In the genomic region with DNA sequence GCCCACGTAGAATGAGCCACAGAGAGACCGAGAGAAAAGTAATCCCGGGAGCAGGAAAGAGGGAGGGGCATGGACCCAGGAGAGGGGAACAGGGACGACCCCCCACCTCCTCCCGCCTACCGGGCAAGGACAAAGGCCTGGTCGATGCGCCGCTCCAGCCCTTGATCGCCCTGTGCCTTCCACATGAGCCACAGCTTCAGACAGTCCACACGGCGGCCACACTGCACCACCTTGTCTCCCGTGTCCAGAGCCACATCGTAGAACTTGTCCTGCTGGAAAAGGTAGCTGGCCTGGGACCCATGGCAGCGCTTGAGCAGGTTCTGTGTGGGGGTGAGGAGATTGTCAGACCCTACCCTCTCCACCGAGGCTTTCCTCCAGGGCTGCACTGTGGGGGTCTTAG, we compare ENCODE assay signal across 1 cellular context.
A peak's percentile ranks its signal among the peaks of the same experiment; 100 is the strongest.
TF ChIP-seq lines count a peak whose summit lies in the region.

No MANE protein-coding gene starts in this region.

TF ChIP-seq in H1, 55 proteins besides CTCF, POLR2A, EP300 and RAD21:
- no peak for TF ChIP-seq PHF8 (conservative IDR thresholded peaks at IDR 0.05; ENCODE audit: low read depth, low read length)
- TF ChIP-seq ATF2 (IDR thresholded peaks at IDR 0.05; ENCODE audit: low read length), result no peak
- TF ChIP-seq JUND (IDR thresholded peaks at IDR 0.05; ENCODE audit: low read length), result no peak
- no peak for TF ChIP-seq CEBPB (IDR thresholded peaks at IDR 0.05; ENCODE audit: low read depth, low read length)
- peak; percentile 46; the same call in 1 of the 2 replicates for TF ChIP-seq EGR1 (IDR thresholded peaks at IDR 0.05; ENCODE audit: borderline replicate concordance, low read depth, low read length)
- no peak for TF ChIP-seq CHD7 (IDR thresholded peaks at IDR 0.05; ENCODE audit: insufficient replicate concordance, low read length)
